In genomic region chr17:28407130-28407973, GRCh38 we compare ENCODE assay signal across 11 cellular contexts. TPM values are rescaled to one million over a fixed set of nuclear protein-coding genes. Genes with fewer than 3 reads are reported as not detected.
DNase-seq lines count a peak whose midpoint lies in the region; ATAC-seq and TF ChIP-seq lines count a peak whose summit lies in the region.
"Had no signal": no experiment of that assay in that cellular context is flagged by ENCODE, and none has a peak within 500 bp of the region (broad histone marks: within the 10 kb centered on the region; RNA-seq: fewer than 3 reads in every experiment).

No MANE protein-coding gene starts in this region.

- H3K36me3 Mint-ChIP-seq in activated T-cell treated with anti-CD3 and anti-CD28 coated beads, Interleukin-2, amount 50 U/mL, for 4 hours (ENCODE audit: insufficient read depth): no peaks in the 10 kb centered on the region

- H3K9me3 Mint-ChIP-seq in activated T-cell treated with anti-CD3 and anti-CD28 coated beads, Interleukin-2, amount 50 U/mL, for 4 hours: no peaks in the 10 kb centered on the region

- intact Hi-C loops in prostate gland (cut with DNase I): no loop called here
- intact Hi-C loops in esophagus squamous epithelium (cut with DNase I): no loop called here

- WGBS in prostate gland: 51% methylated on average over 5 of the region's 5 CpGs
- 64 to 67% methylated on average over 4 of the region's 5 CpGs for WGBS in esophagus squamous epithelium, 2 donors

- H3K27ac ChIP-seq in prostate gland (no peak overlapping the region), esophagus squamous epithelium (no peak overlapping the region)

- DNase-seq in activated T-cell treated with anti-CD3 and anti-CD28 coated beads, Interleukin-2, amount 50 U/mL, for 4 hours: no peak
- no peak for DNase-seq in activated T-cell treated with anti-CD3 and anti-CD28 coated beads, Interleukin-2, amount 50 U/mL, for 48 hours
- peak; percentile 59 to 72 for DNase-seq in NCI-H446 (lab: John Stamatoyannopoulos, UW)
- DNase-seq in ecto neural progenitor cell (ENCODE audit: low spot score): peak; percentile 39
- peak; percentile 59 for DNase-seq in prostate gland (ENCODE audit: low spot score)
- no peak for DNase-seq in DMS153 (lab: John Stamatoyannopoulos, UW)
- DNase-seq in esophagus squamous epithelium (lab: John Stamatoyannopoulos, UW): no peak
- DNase-seq: stimulated activated naive CD4-positive, alpha-beta T cell; T-helper 2 cell had no signal

- peak overlapping the region; percentile 35 for H3K4me3 Mint-ChIP-seq in activated T-cell treated with anti-CD3 and anti-CD28 coated beads, Interleukin-2, amount 50 U/mL, for 4 hours

- H3K27me3 Mint-ChIP-seq in activated T-cell treated with anti-CD3 and anti-CD28 coated beads, Interleukin-2, amount 50 U/mL, for 4 hours (ENCODE audit: low read depth): peaks cover 15% of the 10 kb centered on the region

- peaks cover 4% of the 10 kb centered on the region for H3K4me1 Mint-ChIP-seq in activated T-cell treated with anti-CD3 and anti-CD28 coated beads, Interleukin-2, amount 50 U/mL, for 4 hours (ENCODE audit: low read depth)

- peaks cover 2% of the 10 kb centered on the region for H3K4me1 ChIP-seq in prostate gland (replicated peaks)
- H3K4me1 ChIP-seq in esophagus squamous epithelium: peaks cover 12 to 37% (median 18%) of the 10 kb centered on the region in 3 donors

- no peak overlapping the region for H3K4me3 ChIP-seq in prostate gland
- no peak overlapping the region for H3K4me3 ChIP-seq in esophagus squamous epithelium

- H3K27me3 ChIP-seq in prostate gland (replicated peaks; ENCODE audit: insufficient read depth) (no peaks in the 10 kb centered on the region), esophagus squamous epithelium (no peaks in the 10 kb centered on the region)

- peaks cover 0 to under 1% of the 10 kb centered on the region in 2 donors for H3K36me3 ChIP-seq in prostate gland
- peaks cover 0 to 7% (median 0%) of the 10 kb centered on the region in 3 donors for H3K36me3 ChIP-seq in esophagus squamous epithelium

- no peak for TF ChIP-seq POLR2A in prostate gland (IDR thresholded peaks at IDR 0.05)
- no peak for TF ChIP-seq POLR2A in esophagus squamous epithelium (IDR thresholded peaks at IDR 0.05)

- H3K9me3 ChIP-seq in prostate gland: no peaks in the 10 kb centered on the region
- no peaks in the 10 kb centered on the region for H3K9me3 ChIP-seq in esophagus squamous epithelium

- TF ChIP-seq CTCF in prostate gland (IDR thresholded peaks at IDR 0.05) (peak in 1 of 4 experiments; percentile 24), esophagus squamous epithelium (IDR thresholded peaks at IDR 0.05) (no peak)

- no peak for ATAC-seq in activated T-cell treated with anti-CD3 and anti-CD28 coated beads, Interleukin-2, amount 50 U/mL, for 4 hours
- ATAC-seq in GM21423 (IDR thresholded peaks at IDR 0.05; ENCODE audit: unreplicated experiment): no peak

RNA-seq across cellular contexts. Expression of gene SLC46A1, which starts 1.3 kb away (rescaled TPM):
- 1 to 10 TPM; 4.8 to 5.3 (median 4.9) TPM for total RNA-seq in activated T-cell treated with anti-CD3 and anti-CD28 coated beads, Interleukin-2, amount 50 U/mL, for 4 hours
- 10 to 100 TPM; 14.9 to 20.1 TPM for total RNA-seq in prostate gland
- total RNA-seq in esophagus squamous epithelium: 1 to 10 TPM in 2 of 4 donors, under 1 TPM in 2; 0.83 to 4.0 (median 1.6) TPM

RNA-seq across cellular contexts. Expression of gene SARM1, which starts 35.9 kb away (rescaled TPM):
- total RNA-seq in activated T-cell treated with anti-CD3 and anti-CD28 coated beads, Interleukin-2, amount 50 U/mL, for 4 hours: 10 to 100 TPM; 28.5 to 30.9 (median 29.2) TPM
- 10 to 100 TPM; 20.6 to 21.4 TPM for total RNA-seq in prostate gland
- 1 to 10 TPM; 1.1 to 7.2 (median 2.5) TPM for total RNA-seq in esophagus squamous epithelium

RNA-seq across cellular contexts. Expression of gene VTN, which starts 37.2 kb away (rescaled TPM):
- 1 to 10 TPM in 1 of 3 donors, under 1 TPM in 2; 0.60 to 1.1 (median 0.94) TPM for total RNA-seq in activated T-cell treated with anti-CD3 and anti-CD28 coated beads, Interleukin-2, amount 50 U/mL, for 4 hours
- total RNA-seq in prostate gland: 10 to 100 TPM in 1 of 2 donors, under 1 TPM in 1; 0.14 to 57.8 TPM
- total RNA-seq in esophagus squamous epithelium: under 1 TPM in 1 of 4 donors, not detected in 3; 0.19 TPM

RNA-seq across cellular contexts. Expression of gene SEBOX, which starts 42.4 kb away (rescaled TPM):
- total RNA-seq in activated T-cell treated with anti-CD3 and anti-CD28 coated beads, Interleukin-2, amount 50 U/mL, for 4 hours: not detected
- total RNA-seq in prostate gland (not detected), esophagus squamous epithelium (not detected)
- total RNA-seq: NCI-H460 had no signal

RNA-seq across cellular contexts. Expression of gene POLDIP2, which starts 50.0 kb away (rescaled TPM):
- 100 to 1,000 TPM; 141 to 168 (median 150) TPM for total RNA-seq in activated T-cell treated with anti-CD3 and anti-CD28 coated beads, Interleukin-2, amount 50 U/mL, for 4 hours
- total RNA-seq in prostate gland: 100 to 1,000 TPM in 1 of 2 donors, 10 to 100 TPM in 1; 94.4 to 140 TPM
- 100 to 1,000 TPM in 1 of 4 donors, 10 to 100 TPM in 3; 66.8 to 102 (median 90.9) TPM for total RNA-seq in esophagus squamous epithelium

Comparison
In these comparisons a context has a peak if more than half of its experiments do, and no peak if none do; other contexts are left out.
1. DNase-seq: peak in NCI-H446 (2 of 2), ecto neural progenitor cell (single experiment) and prostate gland (single experiment); none in activated T-cell treated with anti-CD3 and anti-CD28 coated beads, Interleukin-2, amount 50 U/mL, for 4 hours (single experiment), activated T-cell treated with anti-CD3 and anti-CD28 coated beads, Interleukin-2, amount 50 U/mL, for 48 hours (0 of 2), DMS153 (single experiment) and esophagus squamous epithelium (single experiment).